In genomic region chr6:551829-552350, GRCh38 we compare ENCODE assay signal across 21 cellular contexts.
DNase-seq lines count a peak whose midpoint lies in the region; ATAC-seq and TF ChIP-seq lines count a peak whose summit lies in the region.
"Had no signal": no experiment of that assay in that cellular context is flagged by ENCODE, and none has a peak within 500 bp of the region (broad histone marks: within the 10 kb centered on the region; RNA-seq: fewer than 3 reads in every experiment).

No MANE protein-coding gene starts in this region.

- no peaks in the 10 kb centered on the region for H3K9me3 Mint-ChIP-seq in activated CD8-positive, alpha-beta T cell treated with anti-CD3 and anti-CD28 coated beads for 36 hours
- H3K9me3 Mint-ChIP-seq in activated CD8-positive, alpha-beta T cell treated with anti-CD3 and anti-CD28 coated beads, Interleukin-2, amount 10 ng/mL, durations not matched to agents 7 days and 5 days (ENCODE audit: insufficient read depth), result no peaks in the 10 kb centered on the region
- no peaks in the 10 kb centered on the region for H3K9me3 Mint-ChIP-seq in activated naive CD8-positive, alpha-beta T cell treated with anti-CD3 and anti-CD28 coated beads, Interleukin-2, amount 50 U/mL, for 24 hours
- H3K9me3 Mint-ChIP-seq: HFFc6 had no signal

- peak overlapping the region; percentile 61 for H3K18ac ChIP-seq in neuronal stem cell (ENCODE audit: low read length)

- no peak overlapping the region for H3K4me3 ChIP-seq in HUES48 (ENCODE audit: low read depth, low read length)
- no peak overlapping the region for H3K4me3 ChIP-seq in neuronal stem cell (ENCODE audit: low read length in 2 of 2)
- H3K4me3 ChIP-seq: A549, Peyer's patch had no signal

- H3K36me3 ChIP-seq in HUES48 (ENCODE audit: control insufficient read depth, insufficient read depth, low read length) (peaks cover 70% of the 10 kb centered on the region), neuronal stem cell (replicated peaks in 1 of 2; ENCODE audit: control insufficient read depth in 2 of 2, insufficient read depth in 2 of 2, low read length in 2 of 2) (peaks cover 2 to 55% of the 10 kb centered on the region in 2 donors)

- no peak overlapping the region for H3K23ac ChIP-seq in neuronal stem cell (ENCODE audit: low read depth, low read length, poor library complexity)

- CTCF ChIA-PET in activated CD8-positive, alpha-beta T cell treated with anti-CD3 and anti-CD28 coated beads for 36 hours (lab: Charles Lee), result interaction anchor here (1.5 to 1.8 kb wide), 5 partner anchors 15 to 356 kb away, joined by 3 to 6 read pairs (median 6); partner anchors contain the start of gene IRF4
- CTCF ChIA-PET in activated CD8-positive, alpha-beta T cell treated with anti-CD3 and anti-CD28 coated beads, Interleukin-2, amount 10 ng/mL, durations not matched to agents 7 days and 5 days (lab: Charles Lee), result interaction anchor here (1.1 to 1.9 kb wide), 5 partner anchors 7 to 383 kb away, joined by 3 to 6 read pairs (median 5); no protein-coding TSS in a partner anchor

- no peak overlapping the region for H2AFZ ChIP-seq in neuronal stem cell (ENCODE audit: low read length)

- no peaks in the 10 kb centered on the region for H3K27me3 Mint-ChIP-seq in activated CD8-positive, alpha-beta T cell treated with anti-CD3 and anti-CD28 coated beads for 36 hours
- H3K27me3 Mint-ChIP-seq in activated CD8-positive, alpha-beta T cell treated with anti-CD3 and anti-CD28 coated beads, Interleukin-2, amount 10 ng/mL, durations not matched to agents 7 days and 5 days (ENCODE audit: low read depth), result no peaks in the 10 kb centered on the region
- no peaks in the 10 kb centered on the region for H3K27me3 Mint-ChIP-seq in activated naive CD8-positive, alpha-beta T cell treated with anti-CD3 and anti-CD28 coated beads, Interleukin-2, amount 50 U/mL, for 24 hours

- no peak for TF ChIP-seq CTCF in activated CD8-positive, alpha-beta T cell treated with anti-CD3 and anti-CD28 coated beads for 36 hours (IDR thresholded peaks at IDR 0.05)

- POLR2A ChIA-PET in activated CD8-positive, alpha-beta T cell treated with anti-CD3 and anti-CD28 coated beads for 36 hours (lab: Charles Lee), result interaction anchor here (1.4 to 2.3 kb wide), 6 partner anchors 61 to 160 kb away, joined by 4 to 16 read pairs (median 6); partner anchors contain the start of gene IRF4
- POLR2A ChIA-PET in activated CD8-positive, alpha-beta T cell treated with anti-CD3 and anti-CD28 coated beads, Interleukin-2, amount 10 ng/mL, durations not matched to agents 7 days and 5 days (lab: Charles Lee), result interaction anchor here (1.0 to 1.5 kb wide), 2 partner anchors 105 to 160 kb away, joined by 3 to 5 read pairs; no protein-coding TSS in a partner anchor

- no peak overlapping the region for H3K4me2 ChIP-seq in neuronal stem cell (ENCODE audit: insufficient read depth, low read length, poor library complexity, severe bottlenecking)
- H3K4me2 ChIP-seq: A549 had no signal

- no peak for DNase-seq in activated CD8-positive, alpha-beta T cell treated with anti-CD3 and anti-CD28 coated beads for 36 hours
- no peak for DNase-seq in activated CD8-positive, alpha-beta T cell treated with anti-CD3 and anti-CD28 coated beads, Interleukin-2, amount 10 ng/mL, durations not matched to agents 7 days and 5 days
- no peak for DNase-seq in activated naive CD8-positive, alpha-beta T cell treated with anti-CD3 and anti-CD28 coated beads, Interleukin-2, amount 50 U/mL, for 24 hours
- DNase-seq in neuronal stem cell (ENCODE audit: low spot score) (no peak), D341Med (ENCODE audit: low spot score) (no peak), HuH-7 (ENCODE audit: low spot score) (no peak), GDM1 (lab: John Stamatoyannopoulos, UW) (no peak)
- DNase-seq: DMS53, HFFc6, Karpas-422, MM.1S, NCI-H1105, NCI-H187, NCI-H2171 treated with DMSO at 0.1 percent for 48 hours, NCI-H510A, Peyer's patch, SHP77 had no signal

- peak overlapping the region; percentile 57 for H3K27ac Mint-ChIP-seq in activated CD8-positive, alpha-beta T cell treated with anti-CD3 and anti-CD28 coated beads for 36 hours
- no peak overlapping the region for H3K27ac Mint-ChIP-seq in activated CD8-positive, alpha-beta T cell treated with anti-CD3 and anti-CD28 coated beads, Interleukin-2, amount 10 ng/mL, durations not matched to agents 7 days and 5 days
- H3K27ac Mint-ChIP-seq in activated naive CD8-positive, alpha-beta T cell treated with anti-CD3 and anti-CD28 coated beads, Interleukin-2, amount 50 U/mL, for 24 hours, result peak overlapping the region; percentile 29
- H3K27ac Mint-ChIP-seq: HFFc6 had no signal

- H3K4me1 ChIP-seq in HUES48 (ENCODE audit: control insufficient read depth, insufficient read depth, low read length), result peaks cover 17% of the 10 kb centered on the region
- peaks cover 0 to 8% of the 10 kb centered on the region in 2 donors for H3K4me1 ChIP-seq in neuronal stem cell (ENCODE audit: control insufficient read depth in 2 of 2, insufficient read depth in 1 of 2, low read depth in 1 of 2, low read length in 2 of 2)
- H3K4me1 ChIP-seq: A549, Caco-2, Peyer's patch had no signal

- H3K14ac ChIP-seq in neuronal stem cell (ENCODE audit: low read length), result no peak overlapping the region

- H3K9ac ChIP-seq in HUES48 (ENCODE audit: low read depth, low read length), result no peak overlapping the region
- no peak overlapping the region for H3K9ac ChIP-seq in neuronal stem cell (ENCODE audit: low read depth, low read length, poor library complexity)

- H4K91ac ChIP-seq in neuronal stem cell (ENCODE audit: low read depth, low read length, poor library complexity), result no peak overlapping the region

- H2BK12ac ChIP-seq in neuronal stem cell (ENCODE audit: low read length), result no peak overlapping the region

- H2AK5ac ChIP-seq in neuronal stem cell (ENCODE audit: low read depth, low read length), result no peak overlapping the region

- no peak overlapping the region for H2BK120ac ChIP-seq in neuronal stem cell (ENCODE audit: low read depth, low read length)

- H3K9me3 ChIP-seq in HUES48 (ENCODE audit: control insufficient read depth, insufficient read depth, low read length) (no peaks in the 10 kb centered on the region), neuronal stem cell (replicated peaks in 1 of 2; ENCODE audit: control insufficient read depth in 2 of 2, insufficient read depth in 1 of 2, low read depth in 1 of 2, low read length in 2 of 2) (no peaks in the 10 kb centered on the region)
- H3K9me3 ChIP-seq: A549, Caco-2, Peyer's patch had no signal

- H2BK15ac ChIP-seq in neuronal stem cell (ENCODE audit: low read length), result no peak overlapping the region

- intact Hi-C loops in activated CD8-positive, alpha-beta T cell treated with anti-CD3 and anti-CD28 coated beads for 36 hours (cut with micrococcal nuclease), result no loop called here

- no peak overlapping the region for H2BK5ac ChIP-seq in neuronal stem cell (ENCODE audit: low read length)

- H4K8ac ChIP-seq in neuronal stem cell (ENCODE audit: low read depth, low read length), result no peak overlapping the region

- no peak overlapping the region for H3K4ac ChIP-seq in neuronal stem cell (ENCODE audit: low read length)

- H3K27ac ChIP-seq in HUES48 (ENCODE audit: low read depth, low read length) (peak overlapping the region; percentile 64), neuronal stem cell (replicated peaks; ENCODE audit: low read length) (no peak overlapping the region)
- H3K27ac ChIP-seq: A549, Peyer's patch had no signal

- no peak overlapping the region for H3K4me3 Mint-ChIP-seq in activated CD8-positive, alpha-beta T cell treated with anti-CD3 and anti-CD28 coated beads for 36 hours
- no peak overlapping the region for H3K4me3 Mint-ChIP-seq in activated CD8-positive, alpha-beta T cell treated with anti-CD3 and anti-CD28 coated beads, Interleukin-2, amount 10 ng/mL, durations not matched to agents 7 days and 5 days
- H3K4me3 Mint-ChIP-seq in activated naive CD8-positive, alpha-beta T cell treated with anti-CD3 and anti-CD28 coated beads, Interleukin-2, amount 50 U/mL, for 24 hours, result no peak overlapping the region
- H3K4me3 Mint-ChIP-seq: CD14-positive monocyte, HFFc6 had no signal

- WGBS in neuronal stem cell (ENCODE audit: extremely low coverage in 2 of 2, insufficient read length in 2 of 2, insufficient replicate concordance in 1 of 2), 2 donors, result no CpG with 5 or more reads among the region's 12 CpGs

- no peaks in the 10 kb centered on the region for H3K79me1 ChIP-seq in neuronal stem cell (ENCODE audit: low read depth, low read length)

- peaks cover 57% of the 10 kb centered on the region for H3K4me1 Mint-ChIP-seq in activated CD8-positive, alpha-beta T cell treated with anti-CD3 and anti-CD28 coated beads for 36 hours (ENCODE audit: low read depth)
- H3K4me1 Mint-ChIP-seq in activated CD8-positive, alpha-beta T cell treated with anti-CD3 and anti-CD28 coated beads, Interleukin-2, amount 10 ng/mL, durations not matched to agents 7 days and 5 days (ENCODE audit: low read depth), result peaks cover 29% of the 10 kb centered on the region
- H3K4me1 Mint-ChIP-seq in activated naive CD8-positive, alpha-beta T cell treated with anti-CD3 and anti-CD28 coated beads, Interleukin-2, amount 50 U/mL, for 24 hours, result peaks cover 51% of the 10 kb centered on the region
- H3K4me1 Mint-ChIP-seq: CD14-positive monocyte had no signal

- H3K27me3 ChIP-seq in HUES48 (ENCODE audit: control insufficient read depth, insufficient read depth, low read length) (no peaks in the 10 kb centered on the region), neuronal stem cell (ENCODE audit: control insufficient read depth in 3 of 3, insufficient read depth in 3 of 3, low read depth in 1 of 3, low read length in 3 of 3) (no peaks in the 10 kb centered on the region)
- H3K27me3 ChIP-seq: Peyer's patch had no signal

- H3K36me3 Mint-ChIP-seq in activated CD8-positive, alpha-beta T cell treated with anti-CD3 and anti-CD28 coated beads for 36 hours (ENCODE audit: low read depth), result peaks cover 21% of the 10 kb centered on the region
- H3K36me3 Mint-ChIP-seq in activated CD8-positive, alpha-beta T cell treated with anti-CD3 and anti-CD28 coated beads, Interleukin-2, amount 10 ng/mL, durations not matched to agents 7 days and 5 days (ENCODE audit: low read depth), result peaks cover 28% of the 10 kb centered on the region
- H3K36me3 Mint-ChIP-seq in activated naive CD8-positive, alpha-beta T cell treated with anti-CD3 and anti-CD28 coated beads, Interleukin-2, amount 50 U/mL, for 24 hours (ENCODE audit: low read depth), result peaks cover 19% of the 10 kb centered on the region

- no peak for ATAC-seq in activated CD8-positive, alpha-beta T cell treated with anti-CD3 and anti-CD28 coated beads for 36 hours
- ATAC-seq in activated CD8-positive, alpha-beta T cell treated with anti-CD3 and anti-CD28 coated beads, Interleukin-2, amount 10 ng/mL, durations not matched to agents 7 days and 5 days, result no peak
- ATAC-seq in activated naive CD8-positive, alpha-beta T cell treated with anti-CD3 and anti-CD28 coated beads, Interleukin-2, amount 50 U/mL, for 24 hours, result no peak
